In genomic region chr7:151066273-151066974, GRCh38 we compare ENCODE assay signal across 31 cellular contexts.
"Had no signal": no experiment of that assay in that cellular context is flagged by ENCODE, and none has a peak within 500 bp of the region (broad histone marks: within the 10 kb centered on the region; RNA-seq: fewer than 3 reads in every experiment).

No MANE protein-coding gene starts in this region.

- FAIRE-seq: astrocyte, RCC 7860 had no signal

- H3K27me3 Mint-ChIP-seq: activated CD4-positive, alpha-beta T cell treated with anti-CD3 and anti-CD28 coated beads, Interleukin-2, amount 10 ng/mL, durations not matched to agents 24 days and 14 days; activated CD8-positive, alpha-beta T cell treated with anti-CD3 and anti-CD28 coated beads for 36 hours; activated naive CD4-positive, alpha-beta T cell treated with anti-CD3 and anti-CD28 coated beads, Interleukin-2, amount 50 U/mL, for 24 hours; activated T-helper 17 cell treated with anti-CD3 and anti-CD28 coated beads, Interleukin-2, amount 50 U/mL, for 72 hours had no signal

- H3K9me3 Mint-ChIP-seq: activated CD4-positive, alpha-beta T cell treated with anti-CD3 and anti-CD28 coated beads, Interleukin-2, amount 10 ng/mL, durations not matched to agents 24 days and 14 days; activated CD8-positive, alpha-beta T cell treated with anti-CD3 and anti-CD28 coated beads for 36 hours; activated naive CD4-positive, alpha-beta T cell treated with anti-CD3 and anti-CD28 coated beads, Interleukin-2, amount 50 U/mL, for 24 hours; activated T-cell treated with anti-CD3 and anti-CD28 coated beads, Interleukin-2, amount 50 U/mL, for 72 hours; activated T-helper 17 cell treated with anti-CD3 and anti-CD28 coated beads, Interleukin-2, amount 50 U/mL, for 72 hours had no signal

- H3K27ac Mint-ChIP-seq: activated CD4-positive, alpha-beta T cell treated with anti-CD3 and anti-CD28 coated beads, Interleukin-2, amount 10 ng/mL, durations not matched to agents 24 days and 14 days; activated CD8-positive, alpha-beta T cell treated with anti-CD3 and anti-CD28 coated beads for 36 hours; activated naive CD4-positive, alpha-beta T cell treated with anti-CD3 and anti-CD28 coated beads, Interleukin-2, amount 50 U/mL, for 24 hours; activated T-cell treated with anti-CD3 and anti-CD28 coated beads, Interleukin-2, amount 50 U/mL, for 72 hours had no signal

- DNase-seq: activated CD4-positive, alpha-beta T cell treated with anti-CD3 and anti-CD28 coated beads for 1 hour; activated CD4-positive, alpha-beta T cell treated with anti-CD3 and anti-CD28 coated beads, Interleukin-2, amount 10 ng/mL, durations not matched to agents 24 days and 14 days; activated CD4-positive, alpha-beta T cell treated with anti-CD3 and anti-CD28 coated beads, Interleukin-2, amount 50 U/mL, for 4 hours; activated CD4-positive, CD25-positive, alpha-beta regulatory T cell; activated CD8-positive, alpha-beta T cell treated with anti-CD3 and anti-CD28 coated beads for 36 hours; activated effector memory CD4-positive, alpha-beta T cell treated with anti-CD3 and anti-CD28 coated beads, Interleukin-2, amount 50 U/mL, for 16 hours; activated naive CD4-positive, alpha-beta T cell; activated T-cell treated with anti-CD3 and anti-CD28 coated beads, Interleukin-2, amount 50 U/mL, for 1 hour; activated T-cell treated with anti-CD3 and anti-CD28 coated beads, Interleukin-2, amount 50 U/mL, for 72 hours; adrenal gland; body of pancreas; NCI-H1092 treated with DMSO at 0.1 percent for 48 hours; NCI-H1417; NCI-H146; NCI-H187; NCI-H2029 treated with DMSO at 0.1 percent for 48 hours; NCI-H2107; NCI-H2171; NCI-H510A; NCI-H526; NCI-H748 treated with DMSO at 0.1 percent for 48 hours; NK-92 treated with Interleukin-12 subunit alpha and Interleukin-12 subunit beta, amount 100 ng/mL, for 24 hours; PC-9; Right ventricle myocardium superior; T1000; WERI-Rb-1 had no signal

- H3K27me3 ChIP-seq: adrenal gland, body of pancreas, breast epithelium had no signal

- H3K4me3 Mint-ChIP-seq: activated CD4-positive, alpha-beta T cell treated with anti-CD3 and anti-CD28 coated beads, Interleukin-2, amount 10 ng/mL, durations not matched to agents 24 days and 14 days; activated CD8-positive, alpha-beta T cell treated with anti-CD3 and anti-CD28 coated beads for 36 hours; activated naive CD4-positive, alpha-beta T cell treated with anti-CD3 and anti-CD28 coated beads, Interleukin-2, amount 50 U/mL, for 24 hours; activated T-cell treated with anti-CD3 and anti-CD28 coated beads, Interleukin-2, amount 50 U/mL, for 72 hours; activated T-helper 17 cell treated with anti-CD3 and anti-CD28 coated beads, Interleukin-2, amount 50 U/mL, for 72 hours had no signal

- H3K4me3 ChIP-seq: adrenal gland, body of pancreas, breast epithelium, PC-9 had no signal

- H3K9me3 ChIP-seq: adrenal gland, body of pancreas, breast epithelium had no signal

- H3K4me2 ChIP-seq: PC-9 had no signal

- H3K27ac ChIP-seq: adrenal gland, body of pancreas, breast epithelium, PC-9, WERI-Rb-1 had no signal

- H2AFZ ChIP-seq: PC-9 had no signal

- ATAC-seq: activated CD8-positive, alpha-beta T cell treated with anti-CD3 and anti-CD28 coated beads for 36 hours; activated T-cell treated with anti-CD3 and anti-CD28 coated beads, Interleukin-2, amount 50 U/mL, for 72 hours; activated T-helper 17 cell treated with anti-CD3 and anti-CD28 coated beads, Interleukin-2, amount 50 U/mL, for 72 hours; body of pancreas had no signal
